In the genomic region with DNA sequence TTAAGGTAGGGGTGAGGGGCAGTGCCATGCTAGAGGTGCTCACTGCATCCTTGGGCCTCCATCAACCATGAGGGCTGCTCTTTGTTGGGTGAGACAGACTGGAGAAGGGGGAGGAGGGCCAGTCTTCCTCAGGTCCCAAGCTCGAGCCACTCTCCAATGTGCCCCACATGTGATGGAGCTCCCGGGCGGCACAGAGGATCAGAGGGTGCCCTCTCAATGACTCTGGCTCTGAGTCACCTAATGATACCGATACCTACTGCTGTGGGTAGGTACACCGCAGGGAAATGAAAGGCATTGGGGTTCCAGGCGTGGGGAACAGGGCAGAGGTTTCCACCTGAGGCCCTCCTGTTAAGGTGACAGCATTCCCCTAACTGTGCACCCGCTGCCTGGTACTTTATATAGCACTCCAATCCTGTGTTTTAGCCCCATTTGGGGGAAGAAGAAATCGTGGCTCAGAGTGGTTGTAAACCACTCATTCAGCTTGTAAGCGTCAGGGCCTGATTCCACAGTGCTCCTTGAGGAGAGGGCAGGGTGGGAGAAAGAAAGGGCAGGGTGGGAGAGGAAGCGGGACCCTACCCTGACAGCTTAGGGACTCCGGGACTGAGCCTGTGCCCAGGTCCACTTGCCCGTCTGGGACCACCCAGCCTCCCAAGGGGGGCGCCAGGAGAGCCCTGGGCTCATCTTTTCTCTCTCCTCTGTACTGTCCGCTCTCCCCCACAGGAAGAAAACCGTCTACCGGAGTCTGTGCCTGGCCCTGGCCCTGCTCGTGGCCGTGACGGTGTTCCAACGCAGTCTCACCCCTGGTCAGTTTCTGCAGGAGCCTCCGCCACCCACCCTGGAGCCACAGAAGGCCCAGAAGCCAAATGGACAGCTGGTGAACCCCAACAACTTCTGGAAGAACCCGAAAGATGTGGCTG, we compare ENCODE assay signal across 9 cellular contexts.
DNase-seq lines count a peak whose midpoint lies in the region; ATAC-seq and TF ChIP-seq lines count a peak whose summit lies in the region.
"Had no signal": no experiment of that assay in that cellular context is flagged by ENCODE, and none has a peak within 500 bp of the region (broad histone marks: within the 10 kb centered on the region; RNA-seq: fewer than 3 reads in every experiment).

No MANE protein-coding gene starts in this region.

- ATAC-seq in stimulated activated memory B cell treated with anti-CD40 and anti-IgM and Interleukin-4, amounts not matched to agents 10 μg/mL and 1 μg/mL and 100 μg/mL, for 72 hours, result no peak

- H2AFZ ChIP-seq in SU-DHL-6 (ENCODE audit: low read depth, low read length, severe bottlenecking), result no peak overlapping the region

- H3K27ac ChIP-seq in SU-DHL-6 (ENCODE audit: low read depth, low read length), result peak overlapping the region; percentile 96
- no peak overlapping the region for H3K27ac ChIP-seq in iPS-20b (ENCODE audit: low read length)
- H3K27ac ChIP-seq: brain microvascular endothelial cell had no signal

- H3F3A ChIP-seq in SU-DHL-6 (ENCODE audit: insufficient read depth), result peaks cover 28% of the 10 kb centered on the region

- no peak for TF ChIP-seq CTCF in SU-DHL-6 (IDR thresholded peaks at IDR 0.05; ENCODE audit: insufficient read depth, low read length, poor library complexity, severe bottlenecking)

- peak overlapping the region; percentile 85 for H3K4me2 ChIP-seq in SU-DHL-6 (ENCODE audit: low read depth, low read length, poor library complexity, severe bottlenecking)

- H3K27me3 Mint-ChIP-seq in activated T-cell treated with anti-CD3 and anti-CD28 coated beads, Interleukin-2, amount 50 U/mL, for 24 hours, result peaks cover 37% of the 10 kb centered on the region
- no peaks in the 10 kb centered on the region for H3K27me3 Mint-ChIP-seq in stimulated activated memory B cell treated with anti-CD40 and anti-IgM and Interleukin-4, amounts not matched to agents 10 μg/mL and 1 μg/mL and 100 μg/mL, for 72 hours

- no peak overlapping the region for H3K27ac Mint-ChIP-seq in activated T-cell treated with anti-CD3 and anti-CD28 coated beads, Interleukin-2, amount 50 U/mL, for 24 hours
- peak overlapping the region; percentile 81 for H3K27ac Mint-ChIP-seq in stimulated activated memory B cell treated with anti-CD40 and anti-IgM and Interleukin-4, amounts not matched to agents 10 μg/mL and 1 μg/mL and 100 μg/mL, for 72 hours

- H3K4me1 ChIP-seq in iPS-20b (ENCODE audit: insufficient read depth, low read length), result peaks cover 21% of the 10 kb centered on the region; the same call in 1 of the 2 replicates

- H3K4me3 ChIP-seq in SU-DHL-6 (ENCODE audit: insufficient read depth, low read length, poor library complexity, severe bottlenecking) (peak overlapping the region; percentile 57), iPS-20b (ENCODE audit: low read length) (peak overlapping the region; percentile 71; the same call in 1 of the 2 replicates)

- H3K9ac ChIP-seq in SU-DHL-6 (ENCODE audit: low read length) (peak overlapping the region; percentile 72), iPS-20b (ENCODE audit: low read depth, low read length) (peak overlapping the region; percentile 37; the same call in 1 of the 2 replicates)

- peaks cover 28% of the 10 kb centered on the region for H3K4me1 Mint-ChIP-seq in activated T-cell treated with anti-CD3 and anti-CD28 coated beads, Interleukin-2, amount 50 U/mL, for 24 hours (ENCODE audit: low read depth)
- H3K4me1 Mint-ChIP-seq in stimulated activated memory B cell treated with anti-CD40 and anti-IgM and Interleukin-4, amounts not matched to agents 10 μg/mL and 1 μg/mL and 100 μg/mL, for 72 hours, result peaks cover 52% of the 10 kb centered on the region

- H3K9me2 ChIP-seq in SU-DHL-6 (replicated peaks; ENCODE audit: insufficient read depth, low read length), result no peaks in the 10 kb centered on the region

- H3K27me3 ChIP-seq in SU-DHL-6 (ENCODE audit: low read length) (no peaks in the 10 kb centered on the region), iPS-20b (ENCODE audit: insufficient read depth, low read length) (peaks cover 13% of the 10 kb centered on the region)

- H3K9me3 Mint-ChIP-seq in activated T-cell treated with anti-CD3 and anti-CD28 coated beads, Interleukin-2, amount 50 U/mL, for 24 hours, result no peaks in the 10 kb centered on the region
- no peaks in the 10 kb centered on the region for H3K9me3 Mint-ChIP-seq in stimulated activated memory B cell treated with anti-CD40 and anti-IgM and Interleukin-4, amounts not matched to agents 10 μg/mL and 1 μg/mL and 100 μg/mL, for 72 hours

- DNase-seq in activated T-cell treated with anti-CD3 and anti-CD28 coated beads, Interleukin-2, amount 50 U/mL, for 24 hours, result peak; percentile 42
- DNase-seq in activated T-cell treated with anti-CD3 and anti-CD28 coated beads for 4 hours (no peak), SHP77 treated with DMSO at 0.1 percent for 48 hours (lab: John Stamatoyannopoulos, UW) (no peak), NCI-H2107 (lab: John Stamatoyannopoulos, UW) (no peak), DMS79 (lab: John Stamatoyannopoulos, UW) (no peak)
- DNase-seq: brain microvascular endothelial cell had no signal

- H3K9me3 ChIP-seq in SU-DHL-6 (ENCODE audit: insufficient read depth, low read length), result no peaks in the 10 kb centered on the region
- H3K9me3 ChIP-seq in iPS-20b (ENCODE audit: insufficient read depth, low read depth, low read length), result no peaks in the 10 kb centered on the region

- H3K36me3 ChIP-seq in SU-DHL-6 (ENCODE audit: low read length), result no peaks in the 10 kb centered on the region
- peaks cover 18% of the 10 kb centered on the region for H3K36me3 ChIP-seq in iPS-20b (ENCODE audit: insufficient read depth, low read depth, low read length)
- H3K36me3 ChIP-seq: brain microvascular endothelial cell had no signal

- H3K4me3 Mint-ChIP-seq in activated T-cell treated with anti-CD3 and anti-CD28 coated beads, Interleukin-2, amount 50 U/mL, for 24 hours, result peak overlapping the region; percentile 23
- peak overlapping the region; percentile 88 for H3K4me3 Mint-ChIP-seq in stimulated activated memory B cell treated with anti-CD40 and anti-IgM and Interleukin-4, amounts not matched to agents 10 μg/mL and 1 μg/mL and 100 μg/mL, for 72 hours

- no peaks in the 10 kb centered on the region for H4K20me1 ChIP-seq in SU-DHL-6 (ENCODE audit: low read depth, low read length)

- no peaks in the 10 kb centered on the region for H3K36me3 Mint-ChIP-seq in activated T-cell treated with anti-CD3 and anti-CD28 coated beads, Interleukin-2, amount 50 U/mL, for 24 hours (ENCODE audit: low read depth)
- H3K36me3 Mint-ChIP-seq in stimulated activated memory B cell treated with anti-CD40 and anti-IgM and Interleukin-4, amounts not matched to agents 10 μg/mL and 1 μg/mL and 100 μg/mL, for 72 hours, result peaks cover 22% of the 10 kb centered on the region

- H3K79me2 ChIP-seq in SU-DHL-6 (ENCODE audit: insufficient read depth, low read length), result peaks cover 31% of the 10 kb centered on the region
